Comparison of ENCODE assay signal across 16 cellular contexts in genomic region chr3:130956281-130956680, GRCh38.
DNase-seq lines count a peak whose midpoint lies in the region; ATAC-seq, FAIRE-seq and TF ChIP-seq lines count a peak whose summit lies in the region.
"Had no signal": no experiment of that assay in that cellular context is flagged by ENCODE, and none has a peak within 500 bp of the region (broad histone marks: within the 10 kb centered on the region; RNA-seq: fewer than 3 reads in every experiment).

No MANE protein-coding gene starts in this region.

- ATAC-seq in GM18909 (IDR thresholded peaks at IDR 0.05; ENCODE audit: poor library complexity, unreplicated experiment) (no peak), lower lobe of right lung (no peak)
- ATAC-seq: CD8-positive, alpha-beta T cell; GM12878; GM23338 had no signal

- H3K4me3 ChIP-seq in LNCaP clone FGC (ENCODE audit: low read depth, low read length) (no peak overlapping the region), lower lobe of right lung (no peak overlapping the region)
- H3K4me3 ChIP-seq: GM12878, GM23338 had no signal

- intact Hi-C loops in lower lobe of right lung (cut with DNase I) = no loop called here

- no peak for TF ChIP-seq CTCF in LNCaP clone FGC (IDR thresholded peaks at IDR 0.05; ENCODE audit: control insufficient read depth, extremely low read depth, insufficient read depth)
- no peak for TF ChIP-seq CTCF in VCaP (conservative IDR thresholded peaks at IDR 0.05)
- no peak for TF ChIP-seq CTCF in lower lobe of right lung (IDR thresholded peaks at IDR 0.05)

- no peaks in the 10 kb centered on the region for H3K9me3 ChIP-seq in lower lobe of right lung

- H3K27me3 ChIP-seq in lower lobe of right lung (ENCODE audit: low read depth) = no peaks in the 10 kb centered on the region

- peak; percentile 60 for FAIRE-seq in islet of Langerhans (lab: Jason Lieb, UNC)
- FAIRE-seq: D721Med, GM12878, GM18507 had no signal

- H3K4me1 ChIP-seq in lower lobe of right lung = no peaks in the 10 kb centered on the region

- peaks cover 76% of the 10 kb centered on the region for H3K36me3 ChIP-seq in lower lobe of right lung

- DNase-seq in LNCaP clone FGC (ENCODE audit: low read depth) (peak; percentile 35), NCI-H146 treated with DMSO at 0.1 percent for 48 hours (lab: John Stamatoyannopoulos, UW; ENCODE audit: unreplicated experiment) (no peak), lower lobe of right lung (no peak)
- no peak for DNase-seq in activated effector memory CD4-positive, alpha-beta T cell treated with Interleukin-2 at 50 U/mL for 16 hours
- DNase-seq: CD8-positive, alpha-beta T cell; COR-L47; DMS53; H9; IMR-90 had no signal

- H3K27ac ChIP-seq in VCaP (peak overlapping the region; percentile 87), lower lobe of right lung (no peak overlapping the region)
